ENCODE assay signal across 9 cellular contexts in genomic region chr14:92568621-92569479, GRCh38. TPM values are rescaled to one million over a fixed set of nuclear protein-coding genes. Genes with fewer than 3 reads are reported as not detected.
A peak's percentile ranks its signal among the peaks of the same experiment; 100 is the strongest.
DNase-seq lines count a peak whose midpoint lies in the region; ATAC-seq and TF ChIP-seq lines count a peak whose summit lies in the region.
"Had no signal": no experiment of that assay in that cellular context is flagged by ENCODE, and none has a peak within 500 bp of the region (broad histone marks: within the 10 kb centered on the region; RNA-seq: fewer than 3 reads in every experiment).

No MANE protein-coding gene starts in this region.

- DNase-seq in HUDEP-2 (lab: John Stamatoyannopoulos, UW; ENCODE audit: unreplicated experiment in 76 of 76) (peak in 75 of 76 experiments; percentile 41 to 92 (median 82)), memory B cell (ENCODE audit: low spot score in 2 of 2) (peak; percentile 52 to 60), osteoblast (ENCODE audit: insufficient read length, low spot score, missing footprints) (no peak), NCI-H446 (lab: John Stamatoyannopoulos, UW) (no peak), SKM-1 treated with dmso at 0.1 percent for 144 hours (lab: John Stamatoyannopoulos, UW; ENCODE audit: unreplicated experiment) (no peak)
- DNase-seq in activated CD4-positive, CD25-positive, alpha-beta regulatory T cell treated with anti-CD3 and anti-CD28 coated beads, Interleukin-2, amount 50 U/mL, for 72 hours: no peak
- DNase-seq: nucleus accumbens had no signal

- no peak overlapping the region for H3K27ac ChIP-seq in osteoblast (ENCODE audit: low read depth, low read length)

- H3K36me3 ChIP-seq in osteoblast (ENCODE audit: insufficient read depth, low read length): peaks cover 14% of the 10 kb centered on the region

- peaks cover 20% of the 10 kb centered on the region for H3K4me1 ChIP-seq in osteoblast (ENCODE audit: insufficient read depth, low read length)

- H3K4me2 ChIP-seq in osteoblast (ENCODE audit: insufficient read depth, low read length): no peak overlapping the region

- H3K27ac Mint-ChIP-seq in memory B cell: peak overlapping the region; percentile 98

- no peaks in the 10 kb centered on the region for H3K9me3 ChIP-seq in osteoblast (ENCODE audit: low read depth, low read length)

- no peak overlapping the region for H2AFZ ChIP-seq in osteoblast (ENCODE audit: low read length)

- peak; percentile 77 for ATAC-seq in GM18517 (IDR thresholded peaks at IDR 0.05; ENCODE audit: unreplicated experiment)
- ATAC-seq in GM21447 (IDR thresholded peaks at IDR 0.05; ENCODE audit: unreplicated experiment): peak; percentile 85
- ATAC-seq in memory B cell (ENCODE audit: low read depth): peak; percentile 85

- peaks cover 6% of the 10 kb centered on the region for H3K4me1 Mint-ChIP-seq in memory B cell

- peaks cover 9% of the 10 kb centered on the region for H3K79me2 ChIP-seq in osteoblast (ENCODE audit: insufficient read depth, low read length)

- no peak overlapping the region for H3K4me3 ChIP-seq in osteoblast (ENCODE audit: insufficient read depth, low read length)

- peaks cover 14% of the 10 kb centered on the region for H3K36me3 Mint-ChIP-seq in memory B cell

- TF ChIP-seq CTCF in osteoblast (IDR thresholded peaks at IDR 0.05; ENCODE audit: extremely low read depth, low read depth, low read length): no peak

- peak overlapping the region; percentile 80 for H3K4me3 Mint-ChIP-seq in memory B cell

- H3K27me3 Mint-ChIP-seq in memory B cell: no peaks in the 10 kb centered on the region

- no peaks in the 10 kb centered on the region for H3K27me3 ChIP-seq in osteoblast (ENCODE audit: insufficient read depth, low read length)

- H4K20me1 ChIP-seq in osteoblast (ENCODE audit: insufficient read depth, low read length): peaks cover 6% of the 10 kb centered on the region

- peaks cover 2% of the 10 kb centered on the region for H3K9me3 Mint-ChIP-seq in memory B cell

RNA-seq across cellular contexts. Expression of gene RIN3, which starts 55.3 kb away (rescaled TPM):
- 7.6 and 10.3 TPM in 2 replicates for total RNA-seq in osteoblast

Comparison
In these comparisons a context has a peak if more than half of its experiments do, and no peak if none do; other contexts are left out.
1. DNase-seq: peak in HUDEP-2 (75 of 76) and memory B cell (2 of 2); none in osteoblast (single experiment), NCI-H446 (0 of 2), SKM-1 treated with dmso at 0.1 percent for 144 hours (single experiment) and activated CD4-positive, CD25-positive, alpha-beta regulatory T cell treated with anti-CD3 and anti-CD28 coated beads, Interleukin-2, amount 50 U/mL, for 72 hours (single experiment).
2. Peak in every context shown above with its lines, with median percentiles within 50 percentile points of each other: ATAC-seq.